1 cellular context compared by ENCODE assay signal in the genomic region with DNA sequence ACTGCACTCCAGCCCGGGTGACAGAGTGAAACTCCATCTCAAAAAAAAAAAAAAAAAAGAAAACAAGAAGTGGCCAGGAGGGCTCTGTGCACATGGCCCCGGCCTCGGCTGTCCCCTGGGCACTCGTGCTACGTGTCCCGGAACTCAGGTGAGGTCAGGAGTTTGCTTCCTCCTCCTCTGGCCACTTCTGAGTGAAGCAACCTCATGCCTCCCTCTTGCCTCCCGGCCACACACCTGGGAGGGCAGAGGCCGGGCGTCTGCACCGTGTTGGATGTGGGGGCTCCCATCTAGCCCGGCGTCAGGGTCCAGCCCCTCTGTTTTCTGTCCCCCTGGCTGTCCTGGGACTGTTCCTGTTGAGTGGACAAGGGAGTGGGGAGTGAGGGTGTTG.
A peak's percentile ranks its signal among the peaks of the same experiment; 100 is the strongest.
TF ChIP-seq lines count a peak whose summit lies in the region.

No MANE protein-coding gene starts in this region.

TF ChIP-seq in HepG2, 621 proteins besides CTCF, POLR2A, EP300 and RAD21 (continued from another document and continues in another):
- TF ChIP-seq, protein P1, sequence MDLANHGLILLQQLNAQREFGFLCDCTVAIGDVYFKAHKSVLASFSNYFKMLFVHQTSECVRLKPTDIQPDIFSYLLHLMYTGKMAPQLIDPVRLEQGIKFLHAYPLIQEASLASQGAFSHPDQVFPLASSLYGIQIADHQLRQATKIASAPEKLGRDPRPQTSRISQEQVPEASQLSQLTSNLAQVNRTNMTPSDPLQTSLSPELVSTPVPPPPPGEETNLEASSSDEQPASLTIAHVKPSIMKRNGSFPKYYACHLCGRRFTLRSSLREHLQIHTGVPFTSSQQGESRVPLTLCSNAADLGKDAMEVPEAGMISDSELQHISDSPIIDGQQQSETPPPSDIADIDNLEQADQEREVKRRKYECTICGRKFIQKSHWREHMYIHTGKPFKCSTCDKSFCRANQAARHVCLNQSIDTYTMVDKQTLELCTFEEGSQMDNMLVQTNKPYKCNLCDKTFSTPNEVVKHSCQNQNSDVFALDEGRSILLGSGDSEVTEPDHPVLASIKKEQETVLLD (CRISPR knock-in tag; IDR thresholded peaks at IDR 0.05; ENCODE audit: low read depth): peak; percentile 29; the same call in 1 of the 2 replicates
- TF ChIP-seq, protein P2, sequence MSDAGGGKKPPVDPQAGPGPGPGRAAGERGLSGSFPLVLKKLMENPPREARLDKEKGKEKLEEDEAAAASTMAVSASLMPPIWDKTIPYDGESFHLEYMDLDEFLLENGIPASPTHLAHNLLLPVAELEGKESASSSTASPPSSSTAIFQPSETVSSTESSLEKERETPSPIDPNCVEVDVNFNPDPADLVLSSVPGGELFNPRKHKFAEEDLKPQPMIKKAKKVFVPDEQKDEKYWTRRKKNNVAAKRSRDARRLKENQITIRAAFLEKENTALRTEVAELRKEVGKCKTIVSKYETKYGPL (CRISPR knock-in tag; IDR thresholded peaks at IDR 0.05): no peak
- TF ChIP-seq ZNF749 (CRISPR knock-in tag; IDR thresholded peaks at IDR 0.05; ENCODE audit: borderline replicate concordance) (0 out of 2 replicates have a peak, but pooled peaks have one; percentile 42), TAF15 (IDR thresholded peaks at IDR 0.05; ENCODE audit: low read depth, low read length, poor library complexity, severe bottlenecking) (no peak), BCL6 (CRISPR knock-in tag; IDR thresholded peaks at IDR 0.05) (no peak), ZNF839 (CRISPR knock-in tag; IDR thresholded peaks at IDR 0.05; ENCODE audit: borderline replicate concordance) (no peak), ELF4 (CRISPR knock-in tag; IDR thresholded peaks at IDR 0.05; ENCODE audit: borderline replicate concordance) (no peak), MED8 (CRISPR knock-in tag; IDR thresholded peaks at IDR 0.05; ENCODE audit: insufficient replicate concordance) (peak; percentile 52), NR2C2 (CRISPR knock-in tag; IDR thresholded peaks at IDR 0.05; ENCODE audit: borderline replicate concordance) (peak; percentile 90), NFATC3 (CRISPR knock-in tag; IDR thresholded peaks at IDR 0.05) (no peak), KLF13 (CRISPR knock-in tag; IDR thresholded peaks at IDR 0.05) (no peak), ZSCAN9 (CRISPR knock-in tag; IDR thresholded peaks at IDR 0.05; ENCODE audit: borderline replicate concordance) (peak; percentile 53; the same call in 1 of the 2 replicates), ZNF563 (CRISPR knock-in tag; IDR thresholded peaks at IDR 0.05) (peak; percentile 26; the same call in 1 of the 2 replicates), SRY (CRISPR knock-in tag; IDR thresholded peaks at IDR 0.05) (0 out of 2 replicates have a peak, but pooled peaks have one; percentile 26), MYC (CRISPR knock-in tag; IDR thresholded peaks at IDR 0.05; ENCODE audit: borderline replicate concordance) (peak; percentile 77), KDM5B (CRISPR knock-in tag; IDR thresholded peaks at IDR 0.05; ENCODE audit: borderline replicate concordance) (peak; percentile 62), ZNF263 (CRISPR knock-in tag; IDR thresholded peaks at IDR 0.05) (peak; percentile 59), XRCC5 (optimal IDR thresholded peaks at IDR 0.05; ENCODE audit: low read length) (no peak), GABPA (IDR thresholded peaks at IDR 0.05; ENCODE audit: low read depth, low read length) (no peak), GABPA (CRISPR knock-in tag; IDR thresholded peaks at IDR 0.05; ENCODE audit: low read depth) (peak; percentile 82), MIXL1 (CRISPR knock-in tag; IDR thresholded peaks at IDR 0.05) (0 out of 2 replicates have a peak, but pooled peaks have one; percentile 23), HOXA5 (CRISPR knock-in tag; IDR thresholded peaks at IDR 0.05) (0 out of 2 replicates have a peak, but pooled peaks have one; percentile 19), CAMTA2 (CRISPR knock-in tag; IDR thresholded peaks at IDR 0.05; ENCODE audit: borderline replicate concordance) (no peak), CHD2 (IDR thresholded peaks at IDR 0.05; ENCODE audit: low read depth, low read length) (no peak), GABPB1 (CRISPR knock-in tag; IDR thresholded peaks at IDR 0.05) (peak; percentile 67; the same call in 1 of the 2 replicates), BRCA1 (CRISPR knock-in tag; IDR thresholded peaks at IDR 0.05) (peak; percentile 71; the same call in 1 of the 2 replicates), CEBPB (IDR thresholded peaks at IDR 0.05; ENCODE audit: borderline replicate concordance, low read depth, low read length) (peak; percentile 64; the same call in 1 of the 2 replicates), HDAC2 (CRISPR knock-in tag; IDR thresholded peaks at IDR 0.05) (0 out of 2 replicates have a peak, but pooled peaks have one; percentile 32), ISX (CRISPR knock-in tag; conservative IDR thresholded peaks at IDR 0.05) (no peak), TAF1 (CRISPR knock-in tag; IDR thresholded peaks at IDR 0.05) (no peak), RBFOX2 (IDR thresholded peaks at IDR 0.05; ENCODE audit: low read depth, low read length) (peak; percentile 2; the same call in 1 of the 2 replicates), ZNF326 (CRISPR knock-in tag; IDR thresholded peaks at IDR 0.05; ENCODE audit: borderline replicate concordance) (no peak; the same call in 1 of the 2 replicates), MXI1 (IDR thresholded peaks at IDR 0.05; ENCODE audit: borderline replicate concordance, low read depth, low read length) (peak; percentile 63; the same call in 1 of the 3 replicates), ZFP90 (CRISPR knock-in tag; IDR thresholded peaks at IDR 0.05; ENCODE audit: borderline replicate concordance) (no peak), ZFYVE20 (CRISPR knock-in tag; IDR thresholded peaks at IDR 0.05; ENCODE audit: borderline replicate concordance, low read depth) (no peak)
- TF ChIP-seq, protein P3, sequence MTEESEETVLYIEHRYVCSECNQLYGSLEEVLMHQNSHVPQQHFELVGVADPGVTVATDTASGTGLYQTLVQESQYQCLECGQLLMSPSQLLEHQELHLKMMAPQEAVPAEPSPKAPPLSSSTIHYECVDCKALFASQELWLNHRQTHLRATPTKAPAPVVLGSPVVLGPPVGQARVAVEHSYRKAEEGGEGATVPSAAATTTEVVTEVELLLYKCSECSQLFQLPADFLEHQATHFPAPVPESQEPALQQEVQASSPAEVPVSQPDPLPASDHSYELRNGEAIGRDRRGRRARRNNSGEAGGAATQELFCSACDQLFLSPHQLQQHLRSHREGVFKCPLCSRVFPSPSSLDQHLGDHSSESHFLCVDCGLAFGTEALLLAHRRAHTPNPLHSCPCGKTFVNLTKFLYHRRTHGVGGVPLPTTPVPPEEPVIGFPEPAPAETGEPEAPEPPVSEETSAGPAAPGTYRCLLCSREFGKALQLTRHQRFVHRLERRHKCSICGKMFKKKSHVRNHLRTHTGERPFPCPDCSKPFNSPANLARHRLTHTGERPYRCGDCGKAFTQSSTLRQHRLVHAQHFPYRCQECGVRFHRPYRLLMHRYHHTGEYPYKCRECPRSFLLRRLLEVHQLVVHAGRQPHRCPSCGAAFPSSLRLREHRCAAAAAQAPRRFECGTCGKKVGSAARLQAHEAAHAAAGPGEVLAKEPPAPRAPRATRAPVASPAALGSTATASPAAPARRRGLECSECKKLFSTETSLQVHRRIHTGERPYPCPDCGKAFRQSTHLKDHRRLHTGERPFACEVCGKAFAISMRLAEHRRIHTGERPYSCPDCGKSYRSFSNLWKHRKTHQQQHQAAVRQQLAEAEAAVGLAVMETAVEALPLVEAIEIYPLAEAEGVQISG (CRISPR knock-in tag; IDR thresholded peaks at IDR 0.05): 0 out of 2 replicates have a peak, but pooled peaks have one; percentile 14
- TF ChIP-seq, protein P4, sequence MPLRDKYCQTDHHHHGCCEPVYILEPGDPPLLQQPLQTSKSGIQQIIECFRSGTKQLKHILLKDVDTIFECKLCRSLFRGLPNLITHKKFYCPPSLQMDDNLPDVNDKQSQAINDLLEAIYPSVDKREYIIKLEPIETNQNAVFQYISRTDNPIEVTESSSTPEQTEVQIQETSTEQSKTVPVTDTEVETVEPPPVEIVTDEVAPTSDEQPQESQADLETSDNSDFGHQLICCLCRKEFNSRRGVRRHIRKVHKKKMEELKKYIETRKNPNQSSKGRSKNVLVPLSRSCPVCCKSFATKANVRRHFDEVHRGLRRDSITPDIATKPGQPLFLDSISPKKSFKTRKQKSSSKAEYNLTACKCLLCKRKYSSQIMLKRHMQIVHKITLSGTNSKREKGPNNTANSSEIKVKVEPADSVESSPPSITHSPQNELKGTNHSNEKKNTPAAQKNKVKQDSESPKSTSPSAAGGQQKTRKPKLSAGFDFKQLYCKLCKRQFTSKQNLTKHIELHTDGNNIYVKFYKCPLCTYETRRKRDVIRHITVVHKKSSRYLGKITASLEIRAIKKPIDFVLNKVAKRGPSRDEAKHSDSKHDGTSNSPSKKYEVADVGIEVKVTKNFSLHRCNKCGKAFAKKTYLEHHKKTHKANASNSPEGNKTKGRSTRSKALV (CRISPR knock-in tag; IDR thresholded peaks at IDR 0.05): no peak
- TF ChIP-seq, protein P5, sequence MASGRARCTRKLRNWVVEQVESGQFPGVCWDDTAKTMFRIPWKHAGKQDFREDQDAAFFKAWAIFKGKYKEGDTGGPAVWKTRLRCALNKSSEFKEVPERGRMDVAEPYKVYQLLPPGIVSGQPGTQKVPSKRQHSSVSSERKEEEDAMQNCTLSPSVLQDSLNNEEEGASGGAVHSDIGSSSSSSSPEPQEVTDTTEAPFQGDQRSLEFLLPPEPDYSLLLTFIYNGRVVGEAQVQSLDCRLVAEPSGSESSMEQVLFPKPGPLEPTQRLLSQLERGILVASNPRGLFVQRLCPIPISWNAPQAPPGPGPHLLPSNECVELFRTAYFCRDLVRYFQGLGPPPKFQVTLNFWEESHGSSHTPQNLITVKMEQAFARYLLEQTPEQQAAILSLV (CRISPR knock-in tag; IDR thresholded peaks at IDR 0.05; ENCODE audit: borderline replicate concordance): no peak
- TF ChIP-seq, protein P6, sequence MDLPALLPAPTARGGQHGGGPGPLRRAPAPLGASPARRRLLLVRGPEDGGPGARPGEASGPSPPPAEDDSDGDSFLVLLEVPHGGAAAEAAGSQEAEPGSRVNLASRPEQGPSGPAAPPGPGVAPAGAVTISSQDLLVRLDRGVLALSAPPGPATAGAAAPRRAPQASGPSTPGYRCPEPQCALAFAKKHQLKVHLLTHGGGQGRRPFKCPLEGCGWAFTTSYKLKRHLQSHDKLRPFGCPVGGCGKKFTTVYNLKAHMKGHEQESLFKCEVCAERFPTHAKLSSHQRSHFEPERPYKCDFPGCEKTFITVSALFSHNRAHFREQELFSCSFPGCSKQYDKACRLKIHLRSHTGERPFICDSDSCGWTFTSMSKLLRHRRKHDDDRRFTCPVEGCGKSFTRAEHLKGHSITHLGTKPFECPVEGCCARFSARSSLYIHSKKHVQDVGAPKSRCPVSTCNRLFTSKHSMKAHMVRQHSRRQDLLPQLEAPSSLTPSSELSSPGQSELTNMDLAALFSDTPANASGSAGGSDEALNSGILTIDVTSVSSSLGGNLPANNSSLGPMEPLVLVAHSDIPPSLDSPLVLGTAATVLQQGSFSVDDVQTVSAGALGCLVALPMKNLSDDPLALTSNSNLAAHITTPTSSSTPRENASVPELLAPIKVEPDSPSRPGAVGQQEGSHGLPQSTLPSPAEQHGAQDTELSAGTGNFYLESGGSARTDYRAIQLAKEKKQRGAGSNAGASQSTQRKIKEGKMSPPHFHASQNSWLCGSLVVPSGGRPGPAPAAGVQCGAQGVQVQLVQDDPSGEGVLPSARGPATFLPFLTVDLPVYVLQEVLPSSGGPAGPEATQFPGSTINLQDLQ (CRISPR knock-in tag; IDR thresholded peaks at IDR 0.05): no peak
- TF ChIP-seq, protein P7, sequence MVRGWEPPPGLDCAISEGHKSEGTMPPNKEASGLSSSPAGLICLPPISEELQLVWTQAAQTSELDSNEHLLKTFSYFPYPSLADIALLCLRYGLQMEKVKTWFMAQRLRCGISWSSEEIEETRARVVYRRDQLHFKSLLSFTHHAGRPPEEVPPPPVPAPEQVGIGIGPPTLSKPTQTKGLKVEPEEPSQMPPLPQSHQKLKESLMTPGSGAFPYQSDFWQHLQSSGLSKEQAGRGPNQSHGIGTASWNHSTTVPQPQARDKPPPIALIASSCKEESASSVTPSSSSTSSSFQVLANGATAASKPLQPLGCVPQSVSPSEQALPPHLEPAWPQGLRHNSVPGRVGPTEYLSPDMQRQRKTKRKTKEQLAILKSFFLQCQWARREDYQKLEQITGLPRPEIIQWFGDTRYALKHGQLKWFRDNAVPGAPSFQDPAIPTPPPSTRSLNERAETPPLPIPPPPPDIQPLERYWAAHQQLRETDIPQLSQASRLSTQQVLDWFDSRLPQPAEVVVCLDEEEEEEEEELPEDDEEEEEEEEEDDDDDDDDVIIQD (CRISPR knock-in tag; IDR thresholded peaks at IDR 0.05; ENCODE audit: low read depth): no peak
- TF ChIP-seq, protein P8, sequence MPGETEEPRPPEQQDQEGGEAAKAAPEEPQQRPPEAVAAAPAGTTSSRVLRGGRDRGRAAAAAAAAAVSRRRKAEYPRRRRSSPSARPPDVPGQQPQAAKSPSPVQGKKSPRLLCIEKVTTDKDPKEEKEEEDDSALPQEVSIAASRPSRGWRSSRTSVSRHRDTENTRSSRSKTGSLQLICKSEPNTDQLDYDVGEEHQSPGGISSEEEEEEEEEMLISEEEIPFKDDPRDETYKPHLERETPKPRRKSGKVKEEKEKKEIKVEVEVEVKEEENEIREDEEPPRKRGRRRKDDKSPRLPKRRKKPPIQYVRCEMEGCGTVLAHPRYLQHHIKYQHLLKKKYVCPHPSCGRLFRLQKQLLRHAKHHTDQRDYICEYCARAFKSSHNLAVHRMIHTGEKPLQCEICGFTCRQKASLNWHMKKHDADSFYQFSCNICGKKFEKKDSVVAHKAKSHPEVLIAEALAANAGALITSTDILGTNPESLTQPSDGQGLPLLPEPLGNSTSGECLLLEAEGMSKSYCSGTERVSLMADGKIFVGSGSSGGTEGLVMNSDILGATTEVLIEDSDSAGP (CRISPR knock-in tag; IDR thresholded peaks at IDR 0.05; ENCODE audit: borderline replicate concordance): no peak; the same call in 1 of the 2 replicates
- TF ChIP-seq, protein P9, sequence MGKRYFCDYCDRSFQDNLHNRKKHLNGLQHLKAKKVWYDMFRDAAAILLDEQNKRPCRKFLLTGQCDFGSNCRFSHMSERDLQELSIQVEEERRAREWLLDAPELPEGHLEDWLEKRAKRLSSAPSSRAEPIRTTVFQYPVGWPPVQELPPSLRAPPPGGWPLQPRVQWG (CRISPR knock-in tag; IDR thresholded peaks at IDR 0.05; ENCODE audit: borderline replicate concordance, low read depth): no peak
- TF ChIP-seq, protein P10, sequence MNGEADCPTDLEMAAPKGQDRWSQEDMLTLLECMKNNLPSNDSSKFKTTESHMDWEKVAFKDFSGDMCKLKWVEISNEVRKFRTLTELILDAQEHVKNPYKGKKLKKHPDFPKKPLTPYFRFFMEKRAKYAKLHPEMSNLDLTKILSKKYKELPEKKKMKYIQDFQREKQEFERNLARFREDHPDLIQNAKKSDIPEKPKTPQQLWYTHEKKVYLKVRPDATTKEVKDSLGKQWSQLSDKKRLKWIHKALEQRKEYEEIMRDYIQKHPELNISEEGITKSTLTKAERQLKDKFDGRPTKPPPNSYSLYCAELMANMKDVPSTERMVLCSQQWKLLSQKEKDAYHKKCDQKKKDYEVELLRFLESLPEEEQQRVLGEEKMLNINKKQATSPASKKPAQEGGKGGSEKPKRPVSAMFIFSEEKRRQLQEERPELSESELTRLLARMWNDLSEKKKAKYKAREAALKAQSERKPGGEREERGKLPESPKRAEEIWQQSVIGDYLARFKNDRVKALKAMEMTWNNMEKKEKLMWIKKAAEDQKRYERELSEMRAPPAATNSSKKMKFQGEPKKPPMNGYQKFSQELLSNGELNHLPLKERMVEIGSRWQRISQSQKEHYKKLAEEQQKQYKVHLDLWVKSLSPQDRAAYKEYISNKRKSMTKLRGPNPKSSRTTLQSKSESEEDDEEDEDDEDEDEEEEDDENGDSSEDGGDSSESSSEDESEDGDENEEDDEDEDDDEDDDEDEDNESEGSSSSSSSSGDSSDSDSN (CRISPR knock-in tag; IDR thresholded peaks at IDR 0.05): no peak
